ENCODE assay signal across 1 cellular context in the genomic region with DNA sequence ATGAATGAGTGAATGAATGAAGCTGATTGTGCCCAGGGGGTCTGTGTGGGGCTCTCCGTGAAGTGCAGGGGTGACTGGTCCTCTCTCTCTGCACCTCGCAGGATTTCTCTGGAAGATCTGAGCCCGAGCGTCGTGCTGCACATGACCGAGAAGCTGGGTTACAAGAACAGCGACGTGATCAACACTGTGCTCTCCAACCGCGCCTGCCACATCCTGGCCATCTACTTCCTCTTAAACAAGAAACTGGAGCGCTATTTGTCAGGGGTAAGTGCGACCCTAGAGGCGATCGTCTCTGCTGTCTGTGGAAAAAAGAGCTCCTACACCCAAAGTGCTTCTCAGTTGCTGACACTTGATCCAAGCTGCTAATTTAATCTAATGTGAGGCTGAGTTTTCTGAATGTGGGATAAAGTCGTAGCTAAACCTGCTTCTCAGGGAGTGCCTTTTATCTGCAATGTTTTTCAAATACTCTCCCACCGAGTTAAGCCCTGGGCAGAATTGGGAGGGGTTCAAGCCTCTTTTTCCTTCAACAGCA.
TF ChIP-seq lines count a peak whose summit lies in the region.

No MANE protein-coding gene starts in this region.

TF ChIP-seq in GM23338, 12 proteins besides CTCF, POLR2A, EP300 and RAD21 (continued from another document):
- TF ChIP-seq, protein P1, sequence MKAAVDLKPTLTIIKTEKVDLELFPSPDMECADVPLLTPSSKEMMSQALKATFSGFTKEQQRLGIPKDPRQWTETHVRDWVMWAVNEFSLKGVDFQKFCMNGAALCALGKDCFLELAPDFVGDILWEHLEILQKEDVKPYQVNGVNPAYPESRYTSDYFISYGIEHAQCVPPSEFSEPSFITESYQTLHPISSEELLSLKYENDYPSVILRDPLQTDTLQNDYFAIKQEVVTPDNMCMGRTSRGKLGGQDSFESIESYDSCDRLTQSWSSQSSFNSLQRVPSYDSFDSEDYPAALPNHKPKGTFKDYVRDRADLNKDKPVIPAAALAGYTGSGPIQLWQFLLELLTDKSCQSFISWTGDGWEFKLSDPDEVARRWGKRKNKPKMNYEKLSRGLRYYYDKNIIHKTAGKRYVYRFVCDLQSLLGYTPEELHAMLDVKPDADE (IDR thresholded peaks at IDR 0.05) = no peak
- TF ChIP-seq EZH2phosphoT487 (IDR thresholded peaks at IDR 0.05; ENCODE audit: unreplicated experiment) = no peak
- no peak for TF ChIP-seq ZNF331 (CRISPR knock-in tag; IDR thresholded peaks at IDR 0.05; ENCODE audit: low read depth)
- TF ChIP-seq EZH2 (IDR thresholded peaks at IDR 0.05; ENCODE audit: low read depth, unreplicated experiment) = no peak
- no peak for TF ChIP-seq STAT1 (IDR thresholded peaks at IDR 0.05; ENCODE audit: unreplicated experiment)
- no peak for TF ChIP-seq JUNB (IDR thresholded peaks at IDR 0.05; ENCODE audit: unreplicated experiment)
- TF ChIP-seq POLR2AphosphoS5 (IDR thresholded peaks at IDR 0.05; ENCODE audit: low read depth) = no peak
- TF ChIP-seq CREB1 (CRISPR knock-in tag; IDR thresholded peaks at IDR 0.05; ENCODE audit: low read depth) = no peak
- no peak for TF ChIP-seq NANOG (IDR thresholded peaks at IDR 0.05; ENCODE audit: borderline replicate concordance)
